7 cellular contexts compared by ENCODE assay signal in genomic region chr6:144063246-144063743, GRCh38. TPM values are rescaled to one million over a fixed set of nuclear protein-coding genes. Genes with fewer than 3 reads are reported as not detected.
DNase-seq lines count a peak whose midpoint lies in the region; ATAC-seq and TF ChIP-seq lines count a peak whose summit lies in the region.

No MANE protein-coding gene starts in this region.

- H3K4me1 ChIP-seq in iPS-20b (ENCODE audit: insufficient read depth, low read length): peaks cover 17% of the 10 kb centered on the region; the same call in 1 of the 2 replicates

- peaks cover 38% of the 10 kb centered on the region for H3K4me1 Mint-ChIP-seq in WTC11
- peaks cover 40% of the 10 kb centered on the region for H3K4me1 Mint-ChIP-seq in stimulated activated naive CD8-positive, alpha-beta T cell treated with anti-CD3 and anti-CD28 coated beads, Interleukin-15, amount 100 ng/mL, for 72 hours

- peaks cover 81% of the 10 kb centered on the region for H3K27me3 Mint-ChIP-seq in WTC11 (ENCODE audit: low read depth)
- H3K27me3 Mint-ChIP-seq in stimulated activated naive CD8-positive, alpha-beta T cell treated with anti-CD3 and anti-CD28 coated beads, Interleukin-15, amount 100 ng/mL, for 72 hours: no peaks in the 10 kb centered on the region

- peak; percentile 2 for ATAC-seq in GM18502 (IDR thresholded peaks at IDR 0.05; ENCODE audit: poor library complexity, unreplicated experiment)
- ATAC-seq in HG02759 (IDR thresholded peaks at IDR 0.05; ENCODE audit: unreplicated experiment): peak; percentile 4
- no peak for ATAC-seq in WTC11
- ATAC-seq in stimulated activated naive CD8-positive, alpha-beta T cell treated with anti-CD3 and anti-CD28 coated beads, Interleukin-15, amount 100 ng/mL, for 72 hours: peak; percentile 7

- H3K36me3 ChIP-seq in iPS-20b (ENCODE audit: insufficient read depth, low read depth, low read length): no peaks in the 10 kb centered on the region

- no peak overlapping the region for H3K27ac Mint-ChIP-seq in WTC11
- H3K27ac Mint-ChIP-seq in stimulated activated naive CD8-positive, alpha-beta T cell treated with anti-CD3 and anti-CD28 coated beads, Interleukin-15, amount 100 ng/mL, for 72 hours: peak overlapping the region; percentile 88 to 89

- DNase-seq in WTC11 (ENCODE audit: low spot score): no peak
- DNase-seq in stimulated activated naive CD8-positive, alpha-beta T cell treated with anti-CD3 and anti-CD28 coated beads, Interleukin-15, amount 100 ng/mL, for 72 hours: no peak
- DNase-seq in NCI-H1436 (lab: John Stamatoyannopoulos, UW): no peak
- DNase-seq in cerebellar nuclear complex (lab: John Stamatoyannopoulos, UW): no peak

- TF ChIP-seq CTCF in WTC11 (IDR thresholded peaks at IDR 0.05): no peak

- peak overlapping the region; percentile 37; the same call in 1 of the 2 replicates for H3K9ac ChIP-seq in iPS-20b (ENCODE audit: low read depth, low read length)

- H3K4me3 Mint-ChIP-seq in WTC11: peak overlapping the region; percentile 82
- peak overlapping the region; percentile 91 to 92 for H3K4me3 Mint-ChIP-seq in stimulated activated naive CD8-positive, alpha-beta T cell treated with anti-CD3 and anti-CD28 coated beads, Interleukin-15, amount 100 ng/mL, for 72 hours

- H3K27ac ChIP-seq in iPS-20b (ENCODE audit: low read length): no peak overlapping the region

- CTCF ChIA-PET in WTC11 (lab: Charles Lee): interaction anchor here (0.9 to 3.9 kb wide), 8 partner anchors 25 to 488 kb away, joined by 3 to 21 read pairs (median 6); partner anchors contain the start of gene SF3B5

- POLR2A ChIA-PET in WTC11 (lab: Charles Lee): interaction anchor here (1.0 kb wide), 1 partner anchor 29 kb away, joined by 4 read pairs; no protein-coding TSS in a partner anchor

- H3K27me3 ChIP-seq in iPS-20b (ENCODE audit: insufficient read depth, low read length): peaks cover 81% of the 10 kb centered on the region

- no peaks in the 10 kb centered on the region for H3K9me3 ChIP-seq in iPS-20b (ENCODE audit: insufficient read depth, low read depth, low read length)

- H3K4me3 ChIP-seq in iPS-20b (ENCODE audit: low read length): peak overlapping the region; percentile 81

- H3K9me3 Mint-ChIP-seq in WTC11: peaks cover 2% of the 10 kb centered on the region; the same call in 1 of the 2 replicates
- no peaks in the 10 kb centered on the region for H3K9me3 Mint-ChIP-seq in stimulated activated naive CD8-positive, alpha-beta T cell treated with anti-CD3 and anti-CD28 coated beads, Interleukin-15, amount 100 ng/mL, for 72 hours

- H3K36me3 Mint-ChIP-seq in WTC11: no peaks in the 10 kb centered on the region

TF ChIP-seq in WTC11, 78 proteins besides CTCF, POLR2A, EP300 and RAD21:
- TF ChIP-seq USF1 (CRISPR knock-in tag; IDR thresholded peaks at IDR 0.05) (peak; percentile 63; the same call in 1 of the 2 replicates), USF2 (CRISPR knock-in tag; IDR thresholded peaks at IDR 0.05) (peak; percentile 72), SMAD4 (CRISPR knock-in tag; IDR thresholded peaks at IDR 0.05) (no peak), NR2C2 (CRISPR knock-in tag; IDR thresholded peaks at IDR 0.05) (no peak), FOXP1 (CRISPR knock-in tag; IDR thresholded peaks at IDR 0.05; ENCODE audit: borderline replicate concordance) (no peak), NFE2L1 (CRISPR knock-in tag; IDR thresholded peaks at IDR 0.05) (no peak), FOXK1 (CRISPR knock-in tag; IDR thresholded peaks at IDR 0.05) (no peak), MXD4 (CRISPR knock-in tag; IDR thresholded peaks at IDR 0.05; ENCODE audit: borderline replicate concordance) (no peak), NR1H2 (CRISPR knock-in tag; IDR thresholded peaks at IDR 0.05) (no peak), GTF2I (CRISPR knock-in tag; conservative IDR thresholded peaks at IDR 0.05) (no peak), ATF2 (CRISPR knock-in tag; IDR thresholded peaks at IDR 0.05; ENCODE audit: borderline replicate concordance, low read depth) (no peak), ZNF317 (CRISPR knock-in tag; IDR thresholded peaks at IDR 0.05; ENCODE audit: borderline replicate concordance, low read depth) (no peak), PREB (CRISPR knock-in tag; IDR thresholded peaks at IDR 0.05; ENCODE audit: borderline replicate concordance) (no peak)

RNA-seq across cellular contexts. Expression of gene SF3B5, which starts 32.1 kb away (rescaled TPM):
- total RNA-seq in WTC11 (2021): 174 to 181 TPM (median 177 TPM) in 3 replicates

RNA-seq across cellular contexts. Expression of gene PLAGL1, which starts 55.2 kb away (rescaled TPM):
- 1.6 to 1.9 TPM (median 1.7 TPM) in 3 replicates for total RNA-seq in WTC11 (2021)
